1 cellular context compared by ENCODE assay signal in the genomic region with DNA sequence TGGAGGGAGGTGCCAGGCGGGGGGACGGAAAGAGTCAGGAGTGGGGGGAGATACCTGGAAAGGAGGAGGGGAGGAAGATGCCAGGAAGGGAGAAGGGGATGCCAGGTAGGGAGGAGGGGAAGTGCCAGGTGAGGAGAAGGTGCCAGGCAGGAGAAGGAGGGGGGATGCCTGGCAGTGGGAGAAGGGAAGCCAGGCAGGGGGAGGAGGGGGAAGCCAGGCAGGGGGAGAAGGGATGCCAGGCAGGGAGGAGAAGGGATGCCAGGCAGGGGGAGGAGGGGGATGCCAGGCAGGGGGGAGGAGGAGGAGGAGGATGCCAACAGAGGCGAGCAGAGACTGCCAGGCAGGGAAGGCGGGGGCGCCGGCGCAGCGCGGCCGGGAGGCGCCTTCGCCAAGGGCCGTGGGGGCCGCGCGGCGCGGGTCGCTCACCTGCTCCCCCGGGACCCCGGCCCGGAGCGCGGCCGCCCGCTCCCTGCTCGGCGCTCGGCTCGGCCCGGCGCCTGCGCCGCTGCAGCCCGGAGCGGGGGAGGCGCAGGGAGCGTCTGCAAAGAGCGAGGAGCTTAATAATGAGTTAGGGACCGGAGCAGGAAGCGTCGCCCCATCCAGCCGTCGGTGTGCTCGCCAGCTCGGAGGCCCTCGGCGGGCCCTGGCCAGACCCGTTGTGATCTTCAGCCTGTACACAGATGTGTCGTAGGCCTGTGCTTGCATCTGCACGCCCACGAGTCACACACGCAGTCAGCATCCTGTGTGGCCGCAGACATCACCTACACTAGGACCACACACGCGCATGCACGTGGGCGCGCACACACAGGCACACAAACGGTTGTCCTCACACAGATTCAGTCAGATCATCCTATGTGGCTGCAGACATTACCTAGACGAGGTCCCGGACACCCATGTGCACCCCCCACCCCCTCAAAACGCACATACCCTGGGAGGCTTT.
A peak's percentile ranks its signal among the peaks of the same experiment; 100 is the strongest.
TF ChIP-seq lines count a peak whose summit lies in the region.

No MANE protein-coding gene starts in this region.

TF ChIP-seq in K562, 482 proteins besides CTCF, POLR2A, EP300 and RAD21 (continued from another document):
- TF ChIP-seq, protein P1, sequence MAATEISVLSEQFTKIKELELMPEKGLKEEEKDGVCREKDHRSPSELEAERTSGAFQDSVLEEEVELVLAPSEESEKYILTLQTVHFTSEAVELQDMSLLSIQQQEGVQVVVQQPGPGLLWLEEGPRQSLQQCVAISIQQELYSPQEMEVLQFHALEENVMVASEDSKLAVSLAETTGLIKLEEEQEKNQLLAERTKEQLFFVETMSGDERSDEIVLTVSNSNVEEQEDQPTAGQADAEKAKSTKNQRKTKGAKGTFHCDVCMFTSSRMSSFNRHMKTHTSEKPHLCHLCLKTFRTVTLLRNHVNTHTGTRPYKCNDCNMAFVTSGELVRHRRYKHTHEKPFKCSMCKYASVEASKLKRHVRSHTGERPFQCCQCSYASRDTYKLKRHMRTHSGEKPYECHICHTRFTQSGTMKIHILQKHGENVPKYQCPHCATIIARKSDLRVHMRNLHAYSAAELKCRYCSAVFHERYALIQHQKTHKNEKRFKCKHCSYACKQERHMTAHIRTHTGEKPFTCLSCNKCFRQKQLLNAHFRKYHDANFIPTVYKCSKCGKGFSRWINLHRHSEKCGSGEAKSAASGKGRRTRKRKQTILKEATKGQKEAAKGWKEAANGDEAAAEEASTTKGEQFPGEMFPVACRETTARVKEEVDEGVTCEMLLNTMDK (IDR thresholded peaks at IDR 0.05; ENCODE audit: borderline replicate concordance, insufficient read depth, low read depth, low read length, poor library complexity, severe bottlenecking) = no peak
- no peak for TF ChIP-seq TAF15 (IDR thresholded peaks at IDR 0.05; ENCODE audit: low read depth, low read length)
- TF ChIP-seq SMAD2 (IDR thresholded peaks at IDR 0.05; ENCODE audit: low read depth, low read length) = no peak
- peak; percentile 86 to 89 for TF ChIP-seq NRF1 (conservative IDR thresholded peaks at IDR 0.05 in 1 of 2, IDR thresholded peaks at IDR 0.05 in 1 of 2)
- no peak for TF ChIP-seq CBX1 (IDR thresholded peaks at IDR 0.05; ENCODE audit: low read depth)
- no peak for TF ChIP-seq MYNN (IDR thresholded peaks at IDR 0.05)
- no peak for TF ChIP-seq MYNN (CRISPR knock-in tag; IDR thresholded peaks at IDR 0.05)
- TF ChIP-seq POLR2AphosphoS5 (IDR thresholded peaks at IDR 0.05; ENCODE audit: control insufficient read depth, insufficient read depth, low read depth, low read length) = no peak
- no peak for TF ChIP-seq ZNF324 (CRISPR knock-in tag; IDR thresholded peaks at IDR 0.05)
- no peak for TF ChIP-seq ZNF146 (CRISPR knock-in tag; IDR thresholded peaks at IDR 0.05; ENCODE audit: unreplicated experiment)
- no peak for TF ChIP-seq ATF4 (CRISPR knock-in tag; IDR thresholded peaks at IDR 0.05)
- TF ChIP-seq ETV1 (tag; conservative IDR thresholded peaks at IDR 0.05; ENCODE audit: low read depth) = peak; percentile 77
- no peak for TF ChIP-seq CHAMP1 (IDR thresholded peaks at IDR 0.05)
- no peak for TF ChIP-seq THRAP3 (IDR thresholded peaks at IDR 0.05; ENCODE audit: borderline replicate concordance)
- TF ChIP-seq, protein P2, sequence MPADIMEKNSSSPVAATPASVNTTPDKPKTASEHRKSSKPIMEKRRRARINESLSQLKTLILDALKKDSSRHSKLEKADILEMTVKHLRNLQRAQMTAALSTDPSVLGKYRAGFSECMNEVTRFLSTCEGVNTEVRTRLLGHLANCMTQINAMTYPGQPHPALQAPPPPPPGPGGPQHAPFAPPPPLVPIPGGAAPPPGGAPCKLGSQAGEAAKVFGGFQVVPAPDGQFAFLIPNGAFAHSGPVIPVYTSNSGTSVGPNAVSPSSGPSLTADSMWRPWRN (IDR thresholded peaks at IDR 0.05; ENCODE audit: low read depth) = no peak
- TF ChIP-seq ID3 (CRISPR knock-in tag; IDR thresholded peaks at IDR 0.05) = no peak
- 0 out of 2 replicates have a peak, but pooled peaks have one; percentile 21 for TF ChIP-seq ID3 (tag; IDR thresholded peaks at IDR 0.05)
- no peak for TF ChIP-seq BRF1 (IDR thresholded peaks at IDR 0.05; ENCODE audit: borderline replicate concordance, extremely low read depth, insufficient read length)
- no peak for TF ChIP-seq ZNF507 (tag; conservative IDR thresholded peaks at IDR 0.05)
- TF ChIP-seq MED1 (CRISPR knock-in tag; IDR thresholded peaks at IDR 0.05; ENCODE audit: borderline replicate concordance) = no peak
- TF ChIP-seq MGA (IDR thresholded peaks at IDR 0.05) = peak; percentile 73; the same call in 1 of the 2 replicates
- no peak for TF ChIP-seq SAFB2 (IDR thresholded peaks at IDR 0.05; ENCODE audit: borderline replicate concordance, low read depth, low read length, severe bottlenecking)
- TF ChIP-seq ZNF639 (CRISPR knock-in tag; conservative IDR thresholded peaks at IDR 0.05 in 1 of 2, IDR thresholded peaks at IDR 0.05 in 1 of 2) = no peak
- no peak for TF ChIP-seq LARP7 (IDR thresholded peaks at IDR 0.05)
- TF ChIP-seq NCOA2 (IDR thresholded peaks at IDR 0.05; ENCODE audit: partially characterized antibody in 2 of 2) = peak in 1 of 2 experiments; percentile 99
